In the genomic region with DNA sequence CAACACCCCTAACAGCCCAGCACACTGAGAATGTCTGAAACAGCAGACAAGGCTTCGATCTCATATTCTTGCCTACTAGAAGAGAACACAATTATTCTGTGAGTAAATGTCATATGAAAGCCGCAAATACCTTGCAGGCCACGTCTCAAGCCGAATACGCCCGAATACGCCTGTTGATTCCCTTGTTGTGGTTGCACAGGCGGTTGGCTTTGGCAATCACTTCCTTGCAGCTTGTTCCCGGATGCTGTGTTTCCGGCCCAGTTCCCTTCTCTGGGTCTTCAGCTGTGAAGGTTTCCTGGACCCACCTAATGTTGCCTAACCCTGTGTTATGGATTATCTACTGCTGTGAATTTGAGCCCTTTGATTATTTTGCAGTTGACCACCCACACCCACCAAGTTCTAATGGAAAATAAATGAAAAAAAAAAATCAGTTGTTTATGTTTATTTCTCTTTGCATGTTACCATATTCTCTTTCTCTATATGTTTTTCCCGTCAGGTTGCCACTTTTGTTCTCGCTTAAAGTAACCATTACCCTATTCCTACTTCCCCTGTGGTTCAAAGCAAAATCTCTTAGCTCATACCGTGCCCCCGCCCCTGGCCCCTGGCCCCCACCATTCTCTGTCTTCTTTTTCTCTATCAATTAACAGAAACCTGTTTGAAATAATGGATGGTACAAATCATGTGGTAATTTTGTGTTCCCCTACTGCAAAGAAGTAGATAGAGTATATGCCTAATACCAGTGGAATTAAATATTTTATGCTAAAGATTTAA, we compare ENCODE assay signal across 8 cellular contexts.
DNase-seq lines count a peak whose midpoint lies in the region; ATAC-seq and TF ChIP-seq lines count a peak whose summit lies in the region.

No MANE protein-coding gene starts in this region.

- no peak overlapping the region for H3K4me3 ChIP-seq in GM12865 (ENCODE audit: low read depth, low read length)
- no peak overlapping the region for H3K4me3 ChIP-seq in mesendoderm (ENCODE audit: low read length)

- H3K36me3 ChIP-seq in mesendoderm (ENCODE audit: control insufficient read depth, insufficient read depth, low read length): no peaks in the 10 kb centered on the region

- H3K27ac ChIP-seq in mesendoderm (ENCODE audit: low read depth, low read length): no peak overlapping the region

- no peak overlapping the region for H2BK5ac ChIP-seq in mesendoderm (ENCODE audit: low read length)

- H3K79me1 ChIP-seq in mesendoderm (ENCODE audit: low read length): no peaks in the 10 kb centered on the region

- intact Hi-C loops in natural killer cell (cut with micrococcal nuclease): no loop called here

- H2BK120ac ChIP-seq in mesendoderm (ENCODE audit: low read depth, low read length): no peak overlapping the region

- no CpG with 5 or more reads among the region's 14 CpGs for WGBS in mesendoderm (ENCODE audit: extremely low coverage, insufficient coverage, low lambda C conversion rate)

- H3K9me3 Mint-ChIP-seq in activated naive CD4-positive, alpha-beta T cell treated with anti-CD3 and anti-CD28 coated beads, Interleukin-2, amount 10 ng/mL, durations not matched to agents 7 days and 5 days: no peaks in the 10 kb centered on the region
- H3K9me3 Mint-ChIP-seq in natural killer cell: no peaks in the 10 kb centered on the region

- H3K27me3 ChIP-seq in mesendoderm (ENCODE audit: insufficient read depth, low read length, poor library complexity): no peaks in the 10 kb centered on the region

- no peaks in the 10 kb centered on the region for H3K79me2 ChIP-seq in mesendoderm (ENCODE audit: control insufficient read depth, insufficient read depth, low read length)

- no peak overlapping the region for H3K18ac ChIP-seq in mesendoderm (ENCODE audit: low read length)

- H3K4me2 ChIP-seq in mesendoderm (ENCODE audit: low read length): no peak overlapping the region

- no peak overlapping the region for H3K4ac ChIP-seq in mesendoderm (ENCODE audit: low read depth, low read length)

- no peak overlapping the region for H2AK5ac ChIP-seq in mesendoderm (ENCODE audit: low read length)

- peak overlapping the region; percentile 56 for H3K27ac Mint-ChIP-seq in activated naive CD4-positive, alpha-beta T cell treated with anti-CD3 and anti-CD28 coated beads, Interleukin-2, amount 10 ng/mL, durations not matched to agents 7 days and 5 days
- peak overlapping the region in 1 of 2 donors; percentile 45 for H3K27ac Mint-ChIP-seq in natural killer cell

- no peaks in the 10 kb centered on the region for H3K4me1 ChIP-seq in mesendoderm (ENCODE audit: control insufficient read depth, low read depth, low read length)

- peak overlapping the region; percentile 60 for H3K4me3 Mint-ChIP-seq in activated naive CD4-positive, alpha-beta T cell treated with anti-CD3 and anti-CD28 coated beads, Interleukin-2, amount 10 ng/mL, durations not matched to agents 7 days and 5 days
- peak overlapping the region; percentile 64 for H3K4me3 Mint-ChIP-seq in natural killer cell

- H3K36me3 Mint-ChIP-seq in activated naive CD4-positive, alpha-beta T cell treated with anti-CD3 and anti-CD28 coated beads, Interleukin-2, amount 10 ng/mL, durations not matched to agents 7 days and 5 days: no peaks in the 10 kb centered on the region
- no peaks in the 10 kb centered on the region for H3K36me3 Mint-ChIP-seq in natural killer cell

- ATAC-seq in natural killer cell (peak in 2 of 3 donors; percentile 30), GM19023 (IDR thresholded peaks at IDR 0.05; ENCODE audit: unreplicated experiment) (no peak), HG02970 (IDR thresholded peaks at IDR 0.05; ENCODE audit: low FRiP score, unreplicated experiment) (no peak)

- H3K4me1 Mint-ChIP-seq in activated naive CD4-positive, alpha-beta T cell treated with anti-CD3 and anti-CD28 coated beads, Interleukin-2, amount 10 ng/mL, durations not matched to agents 7 days and 5 days: peaks cover 24% of the 10 kb centered on the region
- peaks cover 10 to 17% of the 10 kb centered on the region in 2 donors for H3K4me1 Mint-ChIP-seq in natural killer cell

- H4K5ac ChIP-seq in mesendoderm (ENCODE audit: low read length): no peak overlapping the region

- no peak for TF ChIP-seq CTCF in GM12865 (IDR thresholded peaks at IDR 0.05; ENCODE audit: insufficient read depth, low read depth, low read length, missing control alignments)
- no peak for TF ChIP-seq CTCF in natural killer cell (IDR thresholded peaks at IDR 0.05)

- H2BK15ac ChIP-seq in mesendoderm (replicated peaks; ENCODE audit: low read depth): no peak overlapping the region

- DNase-seq in GM12865 (ENCODE audit: low read depth): peak; percentile 9
- peak; percentile 93 for DNase-seq in OCI-M1 (lab: John Stamatoyannopoulos, UW)
- DNase-seq in activated naive CD4-positive, alpha-beta T cell treated with anti-CD3 and anti-CD28 coated beads, Interleukin-2, amount 10 ng/mL, durations not matched to agents 7 days and 5 days: peak; percentile 81
- peak; percentile 15 for DNase-seq in natural killer cell
- no peak for DNase-seq in NCI-H2029 treated with DMSO at 0.1 percent for 48 hours (lab: John Stamatoyannopoulos, UW)
- DNase-seq in mesendoderm: no peak

- peaks cover 10% of the 10 kb centered on the region for H3K27me3 Mint-ChIP-seq in activated naive CD4-positive, alpha-beta T cell treated with anti-CD3 and anti-CD28 coated beads, Interleukin-2, amount 10 ng/mL, durations not matched to agents 7 days and 5 days
- no peaks in the 10 kb centered on the region for H3K27me3 Mint-ChIP-seq in natural killer cell (ENCODE audit: low read depth in 2 of 2)

- H4K8ac ChIP-seq in mesendoderm (ENCODE audit: low read depth, low read length): no peak overlapping the region

- no peak overlapping the region for H3K56ac ChIP-seq in mesendoderm (ENCODE audit: low read length)

- CTCF ChIA-PET in activated naive CD4-positive, alpha-beta T cell treated with anti-CD3 and anti-CD28 coated beads, Interleukin-2, amount 10 ng/mL, durations not matched to agents 7 days and 5 days (lab: Charles Lee): no interaction called here

- no peak overlapping the region for H3K23ac ChIP-seq in mesendoderm (ENCODE audit: low read length)

- H3K9ac ChIP-seq in mesendoderm (ENCODE audit: low read length): no peak overlapping the region

Comparison
In these comparisons a context has a peak if more than half of its experiments do, and no peak if none do; other contexts are left out.
1. DNase-seq: peak in GM12865 (single experiment), OCI-M1 (single experiment), activated naive CD4-positive, alpha-beta T cell treated with anti-CD3 and anti-CD28 coated beads, Interleukin-2, amount 10 ng/mL, durations not matched to agents 7 days and 5 days (single experiment) and natural killer cell (single experiment); none in NCI-H2029 treated with DMSO at 0.1 percent for 48 hours (single experiment) and mesendoderm (single experiment).
2. ATAC-seq: peak in natural killer cell (2 of 3); none in GM19023 (single experiment) and HG02970 (single experiment).